ENCODE assay signal across 1 cellular context in the genomic region with DNA sequence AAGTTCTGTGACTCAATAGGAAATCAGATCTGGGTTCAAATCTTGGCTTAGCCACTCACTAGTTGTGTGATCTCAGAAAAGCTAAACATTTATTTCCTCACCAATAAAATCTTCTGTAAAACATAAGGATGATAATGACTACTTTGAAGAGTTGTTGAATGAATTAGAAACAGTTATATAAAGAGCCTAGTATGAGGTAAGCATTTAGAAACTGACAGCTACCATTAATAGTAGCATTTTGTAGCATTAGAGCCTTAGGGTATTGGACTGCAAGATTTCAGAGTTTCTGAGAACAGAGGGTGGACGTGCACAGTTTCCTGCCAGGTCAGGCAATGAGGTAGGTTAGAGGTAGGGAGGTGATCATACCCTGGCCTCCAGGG.
A peak's percentile ranks its signal among the peaks of the same experiment; 100 is the strongest.
TF ChIP-seq lines count a peak whose summit lies in the region.

No MANE protein-coding gene starts in this region.

TF ChIP-seq in GM12878, 131 proteins besides CTCF, POLR2A, EP300 and RAD21 (continued from another document):
- TF ChIP-seq, protein P1, sequence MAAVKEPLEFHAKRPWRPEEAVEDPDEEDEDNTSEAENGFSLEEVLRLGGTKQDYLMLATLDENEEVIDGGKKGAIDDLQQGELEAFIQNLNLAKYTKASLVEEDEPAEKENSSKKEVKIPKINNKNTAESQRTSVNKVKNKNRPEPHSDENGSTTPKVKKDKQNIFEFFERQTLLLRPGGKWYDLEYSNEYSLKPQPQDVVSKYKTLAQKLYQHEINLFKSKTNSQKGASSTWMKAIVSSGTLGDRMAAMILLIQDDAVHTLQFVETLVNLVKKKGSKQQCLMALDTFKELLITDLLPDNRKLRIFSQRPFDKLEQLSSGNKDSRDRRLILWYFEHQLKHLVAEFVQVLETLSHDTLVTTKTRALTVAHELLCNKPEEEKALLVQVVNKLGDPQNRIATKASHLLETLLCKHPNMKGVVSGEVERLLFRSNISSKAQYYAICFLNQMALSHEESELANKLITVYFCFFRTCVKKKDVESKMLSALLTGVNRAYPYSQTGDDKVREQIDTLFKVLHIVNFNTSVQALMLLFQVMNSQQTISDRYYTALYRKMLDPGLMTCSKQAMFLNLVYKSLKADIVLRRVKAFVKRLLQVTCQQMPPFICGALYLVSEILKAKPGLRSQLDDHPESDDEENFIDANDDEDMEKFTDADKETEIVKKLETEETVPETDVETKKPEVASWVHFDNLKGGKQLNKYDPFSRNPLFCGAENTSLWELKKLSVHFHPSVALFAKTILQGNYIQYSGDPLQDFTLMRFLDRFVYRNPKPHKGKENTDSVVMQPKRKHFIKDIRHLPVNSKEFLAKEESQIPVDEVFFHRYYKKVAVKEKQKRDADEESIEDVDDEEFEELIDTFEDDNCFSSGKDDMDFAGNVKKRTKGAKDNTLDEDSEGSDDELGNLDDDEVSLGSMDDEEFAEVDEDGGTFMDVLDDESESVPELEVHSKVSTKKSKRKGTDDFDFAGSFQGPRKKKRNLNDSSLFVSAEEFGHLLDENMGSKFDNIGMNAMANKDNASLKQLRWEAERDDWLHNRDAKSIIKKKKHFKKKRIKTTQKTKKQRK (IDR thresholded peaks at IDR 0.05; ENCODE audit: low read depth, low read length): no peak
- TF ChIP-seq RB1 (IDR thresholded peaks at IDR 0.05; ENCODE audit: borderline replicate concordance): peak; percentile 36; the same call in 1 of the 2 replicates
